ENCODE assay signal across 1 cellular context in the genomic region with DNA sequence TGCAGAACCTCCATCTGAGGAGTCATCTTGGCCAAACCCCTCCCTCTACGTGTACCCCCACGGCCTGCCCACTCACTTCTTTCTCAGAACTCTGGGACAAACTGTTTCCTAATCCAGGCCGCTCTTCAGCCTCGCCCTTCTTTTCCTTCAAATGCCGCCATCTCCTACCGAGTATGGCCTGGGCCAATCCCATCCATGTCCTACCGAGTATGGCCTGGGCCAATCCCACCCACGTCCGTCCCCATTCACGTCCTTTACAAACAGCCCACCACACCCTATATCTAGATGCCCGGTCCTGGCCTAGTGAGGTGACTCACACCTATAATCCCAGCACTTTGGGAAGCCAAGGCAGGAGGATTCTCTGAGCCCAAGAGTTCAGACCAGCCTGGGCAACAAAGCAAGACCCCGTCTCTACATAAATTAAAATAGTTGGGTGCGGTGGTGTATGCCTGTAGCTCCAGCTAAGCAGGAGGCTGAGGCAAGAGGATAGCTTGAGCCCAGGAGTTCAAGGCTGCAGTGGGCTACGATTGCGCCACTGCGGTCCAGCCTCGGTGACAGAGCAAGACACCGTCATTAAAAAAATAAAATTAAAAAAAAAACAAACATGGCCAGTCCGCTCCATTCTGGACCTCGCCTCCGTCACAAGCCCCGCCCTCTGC.
TF ChIP-seq lines count a peak whose summit lies in the region.

No MANE protein-coding gene starts in this region.

TF ChIP-seq in GM12878, 131 proteins besides CTCF, POLR2A, EP300 and RAD21:
- 0 out of 2 replicates have a peak, but pooled peaks have one; percentile 53 for TF ChIP-seq CREB1 (IDR thresholded peaks at IDR 0.05; ENCODE audit: low read depth)
- TF ChIP-seq, protein P1, sequence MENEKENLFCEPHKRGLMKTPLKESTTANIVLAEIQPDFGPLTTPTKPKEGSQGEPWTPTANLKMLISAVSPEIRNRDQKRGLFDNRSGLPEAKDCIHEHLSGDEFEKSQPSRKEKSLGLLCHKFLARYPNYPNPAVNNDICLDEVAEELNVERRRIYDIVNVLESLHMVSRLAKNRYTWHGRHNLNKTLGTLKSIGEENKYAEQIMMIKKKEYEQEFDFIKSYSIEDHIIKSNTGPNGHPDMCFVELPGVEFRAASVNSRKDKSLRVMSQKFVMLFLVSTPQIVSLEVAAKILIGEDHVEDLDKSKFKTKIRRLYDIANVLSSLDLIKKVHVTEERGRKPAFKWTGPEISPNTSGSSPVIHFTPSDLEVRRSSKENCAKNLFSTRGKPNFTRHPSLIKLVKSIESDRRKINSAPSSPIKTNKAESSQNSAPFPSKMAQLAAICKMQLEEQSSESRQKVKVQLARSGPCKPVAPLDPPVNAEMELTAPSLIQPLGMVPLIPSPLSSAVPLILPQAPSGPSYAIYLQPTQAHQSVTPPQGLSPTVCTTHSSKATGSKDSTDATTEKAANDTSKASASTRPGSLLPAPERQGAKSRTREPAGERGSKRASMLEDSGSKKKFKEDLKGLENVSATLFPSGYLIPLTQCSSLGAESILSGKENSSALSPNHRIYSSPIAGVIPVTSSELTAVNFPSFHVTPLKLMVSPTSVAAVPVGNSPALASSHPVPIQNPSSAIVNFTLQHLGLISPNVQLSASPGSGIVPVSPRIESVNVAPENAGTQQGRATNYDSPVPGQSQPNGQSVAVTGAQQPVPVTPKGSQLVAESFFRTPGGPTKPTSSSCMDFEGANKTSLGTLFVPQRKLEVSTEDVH (IDR thresholded peaks at IDR 0.05; ENCODE audit: low read depth, partially characterized antibody): no peak
- TF ChIP-seq E4F1 (IDR thresholded peaks at IDR 0.05; ENCODE audit: borderline replicate concordance, partially characterized antibody): no peak
- TF ChIP-seq ZNF384 (IDR thresholded peaks at IDR 0.05; ENCODE audit: borderline replicate concordance, low read depth, low read length): peak; percentile 42; the same call in 1 of the 2 replicates
- TF ChIP-seq, protein P2, sequence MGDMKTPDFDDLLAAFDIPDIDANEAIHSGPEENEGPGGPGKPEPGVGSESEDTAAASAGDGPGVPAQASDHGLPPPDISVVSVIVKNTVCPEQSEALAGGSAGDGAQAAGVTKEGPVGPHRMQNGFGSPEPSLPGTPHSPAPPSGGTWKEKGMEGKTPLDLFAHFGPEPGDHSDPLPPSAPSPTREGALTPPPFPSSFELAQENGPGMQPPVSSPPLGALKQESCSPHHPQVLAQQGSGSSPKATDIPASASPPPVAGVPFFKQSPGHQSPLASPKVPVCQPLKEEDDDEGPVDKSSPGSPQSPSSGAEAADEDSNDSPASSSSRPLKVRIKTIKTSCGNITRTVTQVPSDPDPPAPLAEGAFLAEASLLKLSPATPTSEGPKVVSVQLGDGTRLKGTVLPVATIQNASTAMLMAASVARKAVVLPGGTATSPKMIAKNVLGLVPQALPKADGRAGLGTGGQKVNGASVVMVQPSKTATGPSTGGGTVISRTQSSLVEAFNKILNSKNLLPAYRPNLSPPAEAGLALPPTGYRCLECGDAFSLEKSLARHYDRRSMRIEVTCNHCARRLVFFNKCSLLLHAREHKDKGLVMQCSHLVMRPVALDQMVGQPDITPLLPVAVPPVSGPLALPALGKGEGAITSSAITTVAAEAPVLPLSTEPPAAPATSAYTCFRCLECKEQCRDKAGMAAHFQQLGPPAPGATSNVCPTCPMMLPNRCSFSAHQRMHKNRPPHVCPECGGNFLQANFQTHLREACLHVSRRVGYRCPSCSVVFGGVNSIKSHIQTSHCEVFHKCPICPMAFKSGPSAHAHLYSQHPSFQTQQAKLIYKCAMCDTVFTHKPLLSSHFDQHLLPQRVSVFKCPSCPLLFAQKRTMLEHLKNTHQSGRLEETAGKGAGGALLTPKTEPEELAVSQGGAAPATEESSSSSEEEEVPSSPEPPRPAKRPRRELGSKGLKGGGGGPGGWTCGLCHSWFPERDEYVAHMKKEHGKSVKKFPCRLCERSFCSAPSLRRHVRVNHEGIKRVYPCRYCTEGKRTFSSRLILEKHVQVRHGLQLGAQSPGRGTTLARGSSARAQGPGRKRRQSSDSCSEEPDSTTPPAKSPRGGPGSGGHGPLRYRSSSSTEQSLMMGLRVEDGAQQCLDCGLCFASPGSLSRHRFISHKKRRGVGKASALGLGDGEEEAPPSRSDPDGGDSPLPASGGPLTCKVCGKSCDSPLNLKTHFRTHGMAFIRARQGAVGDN (IDR thresholded peaks at IDR 0.05): no peak
- no peak for TF ChIP-seq EED (IDR thresholded peaks at IDR 0.05; ENCODE audit: low read depth)
- peak; percentile 39; the same call in 1 of the 2 replicates for TF ChIP-seq YY1 (IDR thresholded peaks at IDR 0.05; ENCODE audit: low read depth, low read length)
TF ChIP-seq in GM12878: peak in this region for 3.
